Comparison of ENCODE assay signal across 7 cellular contexts in genomic region chr15:58724471-58724870, GRCh38. TPM values are rescaled to one million over a fixed set of nuclear protein-coding genes. Genes with fewer than 3 reads are reported as not detected.
DNase-seq lines count a peak whose midpoint lies in the region; ATAC-seq and TF ChIP-seq lines count a peak whose summit lies in the region.

No MANE protein-coding gene starts in this region.

- peak overlapping the region; percentile 43; the same call in 1 of the 2 replicates for H3K27ac ChIP-seq in PC-9

- no peaks in the 10 kb centered on the region; the same call in 1 of the 2 replicates for H4K20me1 ChIP-seq in PC-9 (ENCODE audit: insufficient read depth)

- H3K9me2 ChIP-seq in PC-9 (ENCODE audit: insufficient read depth) = no peaks in the 10 kb centered on the region

- CTCF ChIA-PET in PC-9 (lab: Charles Lee) = interaction anchor here (0.6 kb wide), 1 partner anchor 45 kb away, joined by 15 read pairs; no protein-coding TSS in a partner anchor

- H3K4me2 ChIP-seq in PC-9 = no peak overlapping the region

- H3K79me2 ChIP-seq in PC-9 (ENCODE audit: low read depth) = peaks cover 93% of the 10 kb centered on the region

- H3K27me3 ChIP-seq in PC-9 (ENCODE audit: insufficient read depth, low read depth) = no peaks in the 10 kb centered on the region

- H3K9me3 ChIP-seq in PC-9 (ENCODE audit: insufficient read depth, low read depth) = no peaks in the 10 kb centered on the region

- peak; percentile 86 for ATAC-seq in GM18511 (IDR thresholded peaks at IDR 0.05; ENCODE audit: unreplicated experiment)
- peak; percentile 77 for ATAC-seq in HG02678 (IDR thresholded peaks at IDR 0.05; ENCODE audit: unreplicated experiment)
- no peak for ATAC-seq in HG02798 (IDR thresholded peaks at IDR 0.05; ENCODE audit: poor library complexity, unreplicated experiment)

- intact Hi-C loops in PC-9 (cut with micrococcal nuclease; ENCODE audit: unreplicated experiment) (no loop called here), head of caudate nucleus (cut with DNase I) (no loop called here)

- TF ChIP-seq CTCF in PC-9 (conservative IDR thresholded peaks at IDR 0.05) = no peak

- no peak overlapping the region for H3K4me3 ChIP-seq in PC-9

- H2AFZ ChIP-seq in PC-9 = no peak overlapping the region

- no peaks in the 10 kb centered on the region for H3F3A ChIP-seq in PC-9 (ENCODE audit: insufficient read depth, low read depth)

- H3K36me3 ChIP-seq in PC-9 (ENCODE audit: low read depth) = no peaks in the 10 kb centered on the region

- POLR2A ChIA-PET in PC-9 (lab: Charles Lee; ENCODE audit: unreplicated experiment) = no interaction called here

- DNase-seq in PC-9 (peak in 1 of 2 experiments; percentile 35), medulla oblongata (ENCODE audit: extremely low spot score) (peak; percentile 60), head of caudate nucleus (no peak), NCI-H2196 (lab: John Stamatoyannopoulos, UW; ENCODE audit: unreplicated experiment) (no peak)

- BruUV-seq in PC-9 (replicated peaks; lab: Mats Ljungman, UMichigan) = no TSS peak

- H3K4me1 ChIP-seq in PC-9 (replicated peaks; ENCODE audit: insufficient read depth) = no peaks in the 10 kb centered on the region

RNA-seq across cellular contexts. Expression of gene ADAM10, which starts 25.0 kb away (rescaled TPM):
- total RNA-seq in PC-9 (2021) = 160 and 239 TPM in 2 replicates

RNA-seq across cellular contexts. Expression of gene MINDY2, which starts 46.6 kb away (rescaled TPM):
- 18.4 and 22.8 TPM in 2 replicates for total RNA-seq in PC-9 (2021)
